Comparison of ENCODE assay signal across 1 cellular context in the genomic region with DNA sequence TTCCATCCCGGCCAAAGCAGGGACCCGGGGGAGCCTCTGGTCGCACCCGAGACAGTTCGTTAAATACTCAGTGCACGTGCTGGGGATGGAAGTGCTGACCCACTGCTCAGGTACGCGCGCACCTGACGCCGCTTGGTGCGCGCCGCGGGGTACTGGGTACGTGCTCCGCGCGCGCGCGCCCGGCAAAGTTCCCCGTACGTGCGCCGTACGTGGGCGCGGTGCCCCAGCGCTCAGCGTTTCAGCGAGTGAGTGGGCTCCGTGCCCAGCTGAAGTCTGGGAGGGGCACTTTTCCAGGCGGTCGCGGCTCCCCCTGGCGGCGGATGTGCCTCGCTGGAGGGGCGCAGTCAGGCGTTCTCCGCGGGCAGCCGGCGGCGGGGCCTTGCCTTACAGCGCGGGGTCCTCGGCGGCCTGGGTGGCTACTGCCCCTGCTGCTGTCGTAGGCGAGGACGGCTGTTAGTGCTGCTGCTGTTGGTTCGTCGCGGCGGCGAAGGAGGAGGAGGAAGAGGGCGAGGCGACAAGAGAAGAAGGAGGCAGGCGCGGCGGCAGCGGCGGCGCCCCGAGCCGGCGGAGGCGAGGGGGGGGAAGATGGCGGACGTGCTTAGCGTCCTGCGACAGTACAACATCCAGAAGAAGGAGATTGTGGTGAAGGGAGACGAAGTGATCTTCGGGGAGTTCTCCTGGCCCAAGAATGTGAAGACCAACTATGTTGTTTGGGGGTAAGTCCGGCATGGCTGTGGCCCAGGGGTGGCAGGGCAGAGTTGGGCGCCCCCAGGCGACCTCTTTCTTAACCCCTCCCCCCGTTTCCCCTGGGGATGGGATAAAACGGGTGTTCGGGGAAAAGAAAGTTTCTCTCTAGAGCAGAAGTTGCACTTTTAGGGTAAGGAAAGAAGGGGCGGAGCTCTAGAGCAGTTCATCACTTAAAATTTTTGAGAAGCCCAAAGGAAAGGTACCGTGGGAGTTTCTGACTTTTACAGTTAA.
TF ChIP-seq lines count a peak whose summit lies in the region.

A gene (plus strand): TSS at position 416 of the 978 bp plus-strand sequence. CDS start 170 bp downstream, at position 586.

TF ChIP-seq in K562, 482 proteins besides CTCF, POLR2A, EP300 and RAD21 (continued from another document and continues in another):
- TF ChIP-seq, protein P1, sequence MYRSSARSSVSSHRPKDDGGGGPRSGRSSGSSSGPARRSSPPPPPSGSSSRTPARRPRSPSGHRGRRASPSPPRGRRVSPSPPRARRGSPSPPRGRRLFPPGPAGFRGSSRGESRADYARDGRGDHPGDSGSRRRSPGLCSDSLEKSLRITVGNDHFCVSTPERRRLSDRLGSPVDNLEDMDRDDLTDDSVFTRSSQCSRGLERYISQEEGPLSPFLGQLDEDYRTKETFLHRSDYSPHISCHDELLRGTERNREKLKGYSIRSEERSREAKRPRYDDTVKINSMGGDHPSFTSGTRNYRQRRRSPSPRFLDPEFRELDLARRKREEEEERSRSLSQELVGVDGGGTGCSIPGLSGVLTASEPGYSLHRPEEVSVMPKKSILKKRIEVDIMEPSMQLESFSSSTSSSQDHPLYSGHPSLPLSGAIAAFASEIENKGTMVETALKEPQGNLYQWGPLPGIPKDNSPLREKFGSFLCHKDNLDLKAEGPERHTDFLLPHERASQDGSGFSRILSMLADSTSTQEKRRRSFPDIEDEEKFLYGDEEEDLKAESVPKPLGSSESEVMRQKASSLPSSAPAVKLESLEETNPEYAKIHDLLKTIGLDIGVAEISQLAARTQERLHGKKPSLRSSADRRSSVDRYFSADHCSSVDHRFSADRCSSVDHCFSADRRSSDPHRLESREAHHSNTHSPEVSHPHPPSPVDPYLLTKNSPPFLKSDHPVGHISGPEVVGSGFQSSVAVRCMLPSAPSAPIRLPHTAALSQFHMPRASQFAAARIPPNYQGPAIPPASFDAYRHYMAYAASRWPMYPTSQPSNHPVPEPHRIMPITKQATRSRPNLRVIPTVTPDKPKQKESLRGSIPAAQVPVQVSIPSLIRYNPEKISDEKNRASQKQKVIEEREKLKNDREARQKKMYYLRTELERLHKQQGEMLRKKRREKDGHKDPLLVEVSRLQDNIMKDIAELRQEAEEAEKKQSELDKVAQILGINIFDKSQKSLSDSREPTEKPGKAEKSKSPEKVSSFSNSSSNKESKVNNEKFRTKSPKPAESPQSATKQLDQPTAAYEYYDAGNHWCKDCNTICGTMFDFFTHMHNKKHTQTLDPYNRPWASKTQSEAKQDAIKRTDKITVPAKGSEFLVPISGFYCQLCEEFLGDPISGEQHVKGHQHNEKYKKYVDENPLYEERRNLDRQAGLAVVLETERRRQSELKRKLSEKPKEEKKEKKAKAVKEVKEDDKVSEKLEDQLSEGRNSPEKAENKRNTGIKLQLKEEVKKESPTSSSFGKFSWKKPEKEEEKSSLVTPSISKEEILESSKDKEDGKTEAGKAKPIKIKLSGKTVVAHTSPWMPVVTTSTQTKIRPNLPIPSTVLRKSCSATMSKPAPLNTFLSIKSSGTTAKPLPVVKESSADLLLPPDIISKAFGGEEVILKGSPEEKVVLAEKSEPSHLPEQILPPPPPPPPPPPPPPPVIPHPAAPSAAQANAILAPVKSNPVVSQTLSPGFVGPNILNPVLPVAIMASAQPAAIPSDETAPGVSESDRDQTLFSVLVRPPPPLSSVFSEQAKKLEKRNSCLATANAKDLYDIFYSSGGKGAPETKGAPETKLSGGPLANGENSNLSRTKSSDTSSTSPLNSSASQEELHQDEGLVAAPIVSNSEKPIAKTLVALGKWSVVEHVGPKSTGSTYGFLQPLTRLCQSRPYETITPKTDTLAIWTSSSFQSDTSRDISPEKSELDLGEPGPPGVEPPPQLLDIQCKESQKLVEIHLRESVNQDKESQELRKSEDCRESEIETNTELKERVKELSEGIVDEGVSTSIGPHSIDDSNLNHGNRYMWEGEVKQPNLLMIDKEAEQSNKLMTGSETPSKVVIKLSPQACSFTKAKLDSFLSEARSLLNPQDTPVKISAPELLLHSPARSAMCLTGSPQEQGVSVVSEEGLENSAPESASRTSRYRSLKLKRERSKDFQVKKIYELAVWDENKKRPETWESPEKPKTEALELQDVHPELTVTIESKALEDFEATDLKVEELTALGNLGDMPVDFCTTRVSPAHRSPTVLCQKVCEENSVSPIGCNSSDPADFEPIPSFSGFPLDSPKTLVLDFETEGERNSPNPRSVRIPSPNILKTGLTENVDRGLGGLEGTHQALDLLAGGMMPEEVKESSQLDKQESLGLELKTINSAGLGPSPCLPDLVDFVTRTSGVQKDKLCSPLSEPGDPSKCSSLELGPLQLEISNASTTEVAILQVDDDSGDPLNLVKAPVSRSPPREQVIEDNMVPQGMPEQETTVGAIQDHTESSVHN (IDR thresholded peaks at IDR 0.05; ENCODE audit: borderline replicate concordance in 1 of 2, low read depth in 1 of 2) = no peak
- TF ChIP-seq, protein P2, sequence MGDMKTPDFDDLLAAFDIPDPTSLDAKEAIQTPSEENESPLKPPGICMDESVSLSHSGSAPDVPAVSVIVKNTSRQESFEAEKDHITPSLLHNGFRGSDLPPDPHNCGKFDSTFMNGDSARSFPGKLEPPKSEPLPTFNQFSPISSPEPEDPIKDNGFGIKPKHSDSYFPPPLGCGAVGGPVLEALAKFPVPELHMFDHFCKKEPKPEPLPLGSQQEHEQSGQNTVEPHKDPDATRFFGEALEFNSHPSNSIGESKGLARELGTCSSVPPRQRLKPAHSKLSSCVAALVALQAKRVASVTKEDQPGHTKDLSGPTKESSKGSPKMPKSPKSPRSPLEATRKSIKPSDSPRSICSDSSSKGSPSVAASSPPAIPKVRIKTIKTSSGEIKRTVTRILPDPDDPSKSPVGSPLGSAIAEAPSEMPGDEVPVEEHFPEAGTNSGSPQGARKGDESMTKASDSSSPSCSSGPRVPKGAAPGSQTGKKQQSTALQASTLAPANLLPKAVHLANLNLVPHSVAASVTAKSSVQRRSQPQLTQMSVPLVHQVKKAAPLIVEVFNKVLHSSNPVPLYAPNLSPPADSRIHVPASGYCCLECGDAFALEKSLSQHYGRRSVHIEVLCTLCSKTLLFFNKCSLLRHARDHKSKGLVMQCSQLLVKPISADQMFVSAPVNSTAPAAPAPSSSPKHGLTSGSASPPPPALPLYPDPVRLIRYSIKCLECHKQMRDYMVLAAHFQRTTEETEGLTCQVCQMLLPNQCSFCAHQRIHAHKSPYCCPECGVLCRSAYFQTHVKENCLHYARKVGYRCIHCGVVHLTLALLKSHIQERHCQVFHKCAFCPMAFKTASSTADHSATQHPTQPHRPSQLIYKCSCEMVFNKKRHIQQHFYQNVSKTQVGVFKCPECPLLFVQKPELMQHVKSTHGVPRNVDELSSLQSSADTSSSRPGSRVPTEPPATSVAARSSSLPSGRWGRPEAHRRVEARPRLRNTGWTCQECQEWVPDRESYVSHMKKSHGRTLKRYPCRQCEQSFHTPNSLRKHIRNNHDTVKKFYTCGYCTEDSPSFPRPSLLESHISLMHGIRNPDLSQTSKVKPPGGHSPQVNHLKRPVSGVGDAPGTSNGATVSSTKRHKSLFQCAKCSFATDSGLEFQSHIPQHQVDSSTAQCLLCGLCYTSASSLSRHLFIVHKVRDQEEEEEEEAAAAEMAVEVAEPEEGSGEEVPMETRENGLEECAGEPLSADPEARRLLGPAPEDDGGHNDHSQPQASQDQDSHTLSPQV (IDR thresholded peaks at IDR 0.05) = peak; percentile 92
- TF ChIP-seq, protein P3, sequence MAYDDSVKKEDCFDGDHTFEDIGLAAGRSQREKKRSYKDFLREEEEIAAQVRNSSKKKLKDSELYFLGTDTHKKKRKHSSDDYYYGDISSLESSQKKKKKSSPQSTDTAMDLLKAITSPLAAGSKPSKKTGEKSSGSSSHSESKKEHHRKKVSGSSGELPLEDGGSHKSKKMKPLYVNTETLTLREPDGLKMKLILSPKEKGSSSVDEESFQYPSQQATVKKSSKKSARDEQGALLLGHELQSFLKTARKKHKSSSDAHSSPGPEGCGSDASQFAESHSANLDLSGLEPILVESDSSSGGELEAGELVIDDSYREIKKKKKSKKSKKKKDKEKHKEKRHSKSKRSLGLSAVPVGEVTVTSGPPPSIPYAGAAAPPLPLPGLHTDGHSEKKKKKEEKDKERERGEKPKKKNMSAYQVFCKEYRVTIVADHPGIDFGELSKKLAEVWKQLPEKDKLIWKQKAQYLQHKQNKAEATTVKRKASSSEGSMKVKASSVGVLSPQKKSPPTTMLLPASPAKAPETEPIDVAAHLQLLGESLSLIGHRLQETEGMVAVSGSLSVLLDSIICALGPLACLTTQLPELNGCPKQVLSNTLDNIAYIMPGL (CRISPR knock-in tag; IDR thresholded peaks at IDR 0.05) = peak; percentile 95
- TF ChIP-seq ESRRB (CRISPR knock-in tag; IDR thresholded peaks at IDR 0.05; ENCODE audit: borderline replicate concordance) (no peak), ZNF197 (CRISPR knock-in tag; IDR thresholded peaks at IDR 0.05; ENCODE audit: low read depth) (peak; percentile 47; the same call in 1 of the 2 replicates), MIER1 (IDR thresholded peaks at IDR 0.05; ENCODE audit: low read depth) (no peak; the same call in 1 of the 2 replicates), ZNF324 (CRISPR knock-in tag; IDR thresholded peaks at IDR 0.05) (0 out of 2 replicates have a peak, but pooled peaks have one; percentile 8), KLF13 (tag; IDR thresholded peaks at IDR 0.05; ENCODE audit: borderline replicate concordance, low read depth) (peak; percentile 68; the same call in 1 of the 2 replicates), RUNX1 (IDR thresholded peaks at IDR 0.05; ENCODE audit: low read depth) (0 out of 2 replicates have a peak, but pooled peaks have one; percentile 62), TGIF2 (CRISPR knock-in tag; IDR thresholded peaks at IDR 0.05) (peak; percentile 64; the same call in 1 of the 2 replicates), CBX8 (IDR thresholded peaks at IDR 0.05; ENCODE audit: borderline replicate concordance, extremely low read depth, low read depth, low read length, poor library complexity, severe bottlenecking) (no peak), ZNF431 (CRISPR knock-in tag; IDR thresholded peaks at IDR 0.05) (peak; percentile 81), SIX5 (IDR thresholded peaks at IDR 0.05; ENCODE audit: borderline replicate concordance in 1 of 2, insufficient read depth in 1 of 2, low read depth in 1 of 2, low read length in 2 of 2) (no peak), MAZ (CRISPR knock-in tag; conservative IDR thresholded peaks at IDR 0.05 in 1 of 2, IDR thresholded peaks at IDR 0.05 in 1 of 2) (peak; percentile 97 to 98), HEY1 (CRISPR knock-in tag; IDR thresholded peaks at IDR 0.05; ENCODE audit: borderline replicate concordance) (no peak)
- TF ChIP-seq, protein P4, sequence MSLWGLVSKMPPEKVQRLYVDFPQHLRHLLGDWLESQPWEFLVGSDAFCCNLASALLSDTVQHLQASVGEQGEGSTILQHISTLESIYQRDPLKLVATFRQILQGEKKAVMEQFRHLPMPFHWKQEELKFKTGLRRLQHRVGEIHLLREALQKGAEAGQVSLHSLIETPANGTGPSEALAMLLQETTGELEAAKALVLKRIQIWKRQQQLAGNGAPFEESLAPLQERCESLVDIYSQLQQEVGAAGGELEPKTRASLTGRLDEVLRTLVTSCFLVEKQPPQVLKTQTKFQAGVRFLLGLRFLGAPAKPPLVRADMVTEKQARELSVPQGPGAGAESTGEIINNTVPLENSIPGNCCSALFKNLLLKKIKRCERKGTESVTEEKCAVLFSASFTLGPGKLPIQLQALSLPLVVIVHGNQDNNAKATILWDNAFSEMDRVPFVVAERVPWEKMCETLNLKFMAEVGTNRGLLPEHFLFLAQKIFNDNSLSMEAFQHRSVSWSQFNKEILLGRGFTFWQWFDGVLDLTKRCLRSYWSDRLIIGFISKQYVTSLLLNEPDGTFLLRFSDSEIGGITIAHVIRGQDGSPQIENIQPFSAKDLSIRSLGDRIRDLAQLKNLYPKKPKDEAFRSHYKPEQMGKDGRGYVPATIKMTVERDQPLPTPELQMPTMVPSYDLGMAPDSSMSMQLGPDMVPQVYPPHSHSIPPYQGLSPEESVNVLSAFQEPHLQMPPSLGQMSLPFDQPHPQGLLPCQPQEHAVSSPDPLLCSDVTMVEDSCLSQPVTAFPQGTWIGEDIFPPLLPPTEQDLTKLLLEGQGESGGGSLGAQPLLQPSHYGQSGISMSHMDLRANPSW (CRISPR knock-in tag; IDR thresholded peaks at IDR 0.05) = peak; percentile 98
- TF ChIP-seq, protein P5, sequence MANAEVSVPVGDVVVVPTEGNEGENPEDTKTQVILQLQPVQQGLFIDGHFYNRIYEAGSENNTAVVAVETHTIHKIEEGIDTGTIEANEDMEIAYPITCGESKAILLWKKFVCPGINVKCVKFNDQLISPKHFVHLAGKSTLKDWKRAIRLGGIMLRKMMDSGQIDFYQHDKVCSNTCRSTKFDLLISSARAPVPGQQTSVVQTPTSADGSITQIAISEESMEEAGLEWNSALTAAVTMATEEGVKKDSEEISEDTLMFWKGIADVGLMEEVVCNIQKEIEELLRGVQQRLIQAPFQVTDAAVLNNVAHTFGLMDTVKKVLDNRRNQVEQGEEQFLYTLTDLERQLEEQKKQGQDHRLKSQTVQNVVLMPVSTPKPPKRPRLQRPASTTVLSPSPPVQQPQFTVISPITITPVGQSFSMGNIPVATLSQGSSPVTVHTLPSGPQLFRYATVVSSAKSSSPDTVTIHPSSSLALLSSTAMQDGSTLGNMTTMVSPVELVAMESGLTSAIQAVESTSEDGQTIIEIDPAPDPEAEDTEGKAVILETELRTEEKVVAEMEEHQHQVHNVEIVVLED (CRISPR knock-in tag; IDR thresholded peaks at IDR 0.05) = peak; percentile 97
- TF ChIP-seq, protein P6, sequence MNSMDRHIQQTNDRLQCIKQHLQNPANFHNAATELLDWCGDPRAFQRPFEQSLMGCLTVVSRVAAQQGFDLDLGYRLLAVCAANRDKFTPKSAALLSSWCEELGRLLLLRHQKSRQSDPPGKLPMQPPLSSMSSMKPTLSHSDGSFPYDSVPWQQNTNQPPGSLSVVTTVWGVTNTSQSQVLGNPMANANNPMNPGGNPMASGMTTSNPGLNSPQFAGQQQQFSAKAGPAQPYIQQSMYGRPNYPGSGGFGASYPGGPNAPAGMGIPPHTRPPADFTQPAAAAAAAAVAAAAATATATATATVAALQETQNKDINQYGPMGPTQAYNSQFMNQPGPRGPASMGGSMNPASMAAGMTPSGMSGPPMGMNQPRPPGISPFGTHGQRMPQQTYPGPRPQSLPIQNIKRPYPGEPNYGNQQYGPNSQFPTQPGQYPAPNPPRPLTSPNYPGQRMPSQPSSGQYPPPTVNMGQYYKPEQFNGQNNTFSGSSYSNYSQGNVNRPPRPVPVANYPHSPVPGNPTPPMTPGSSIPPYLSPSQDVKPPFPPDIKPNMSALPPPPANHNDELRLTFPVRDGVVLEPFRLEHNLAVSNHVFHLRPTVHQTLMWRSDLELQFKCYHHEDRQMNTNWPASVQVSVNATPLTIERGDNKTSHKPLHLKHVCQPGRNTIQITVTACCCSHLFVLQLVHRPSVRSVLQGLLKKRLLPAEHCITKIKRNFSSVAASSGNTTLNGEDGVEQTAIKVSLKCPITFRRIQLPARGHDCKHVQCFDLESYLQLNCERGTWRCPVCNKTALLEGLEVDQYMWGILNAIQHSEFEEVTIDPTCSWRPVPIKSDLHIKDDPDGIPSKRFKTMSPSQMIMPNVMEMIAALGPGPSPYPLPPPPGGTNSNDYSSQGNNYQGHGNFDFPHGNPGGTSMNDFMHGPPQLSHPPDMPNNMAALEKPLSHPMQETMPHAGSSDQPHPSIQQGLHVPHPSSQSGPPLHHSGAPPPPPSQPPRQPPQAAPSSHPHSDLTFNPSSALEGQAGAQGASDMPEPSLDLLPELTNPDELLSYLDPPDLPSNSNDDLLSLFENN (IDR thresholded peaks at IDR 0.05; ENCODE audit: low read depth in 2 of 2, low read length in 2 of 2) = peak in 1 of 2 experiments; percentile 47; a peak in 1 of 4 replicates
- TF ChIP-seq, protein P7, sequence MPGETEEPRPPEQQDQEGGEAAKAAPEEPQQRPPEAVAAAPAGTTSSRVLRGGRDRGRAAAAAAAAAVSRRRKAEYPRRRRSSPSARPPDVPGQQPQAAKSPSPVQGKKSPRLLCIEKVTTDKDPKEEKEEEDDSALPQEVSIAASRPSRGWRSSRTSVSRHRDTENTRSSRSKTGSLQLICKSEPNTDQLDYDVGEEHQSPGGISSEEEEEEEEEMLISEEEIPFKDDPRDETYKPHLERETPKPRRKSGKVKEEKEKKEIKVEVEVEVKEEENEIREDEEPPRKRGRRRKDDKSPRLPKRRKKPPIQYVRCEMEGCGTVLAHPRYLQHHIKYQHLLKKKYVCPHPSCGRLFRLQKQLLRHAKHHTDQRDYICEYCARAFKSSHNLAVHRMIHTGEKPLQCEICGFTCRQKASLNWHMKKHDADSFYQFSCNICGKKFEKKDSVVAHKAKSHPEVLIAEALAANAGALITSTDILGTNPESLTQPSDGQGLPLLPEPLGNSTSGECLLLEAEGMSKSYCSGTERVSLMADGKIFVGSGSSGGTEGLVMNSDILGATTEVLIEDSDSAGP (CRISPR knock-in tag; IDR thresholded peaks at IDR 0.05) = no peak
